Comparison of ENCODE assay signal across 8 cellular contexts in the genomic region with DNA sequence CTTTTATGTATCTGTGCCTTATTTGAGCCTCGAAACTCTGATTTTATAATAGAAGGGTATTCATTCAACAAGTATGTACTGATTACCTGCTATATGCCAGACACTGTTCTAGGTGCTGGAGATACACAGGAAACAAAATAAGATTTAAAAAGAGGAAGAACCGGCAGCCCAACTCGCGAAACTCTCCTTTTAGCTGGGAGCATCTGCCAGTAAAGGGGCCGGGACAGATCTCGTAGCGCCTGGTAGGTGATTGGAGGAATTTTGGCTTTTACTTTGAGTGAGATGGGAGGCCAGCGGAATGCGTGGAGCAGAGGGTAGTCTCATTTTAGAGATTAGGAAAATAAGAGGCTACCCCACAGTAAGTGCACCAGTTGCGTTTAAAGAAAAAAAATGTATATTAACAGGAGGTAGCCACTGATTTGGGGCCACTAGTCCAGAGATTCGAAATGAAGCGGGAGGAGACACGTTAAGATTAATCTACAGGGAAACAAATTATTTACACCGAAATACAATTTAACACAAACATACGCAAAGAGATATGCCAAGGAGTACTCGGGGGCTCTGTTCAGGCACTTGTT. TPM values are rescaled to one million over a fixed set of nuclear protein-coding genes. Genes with fewer than 3 reads are reported as not detected.
DNase-seq lines count a peak whose midpoint lies in the region; ATAC-seq, FAIRE-seq and TF ChIP-seq lines count a peak whose summit lies in the region.

No MANE protein-coding gene starts in this region.

- H3K9ac ChIP-seq in SK-N-MC (ENCODE audit: insufficient read length) (peak overlapping the region; percentile 93), skeletal muscle tissue (ENCODE audit: low read depth in 1 of 3, low read length in 3 of 3) (peak overlapping the region; percentile 97 to 99 (median 99))

- H3K4me3 Mint-ChIP-seq in immature natural killer cell = peak overlapping the region; percentile 90 to 99 (median 96)

- no peak for FAIRE-seq in bronchial epithelial cell (lab: Jason Lieb, UNC)

- H3K4me3 ChIP-seq in SK-N-MC (peak overlapping the region; percentile 95), bronchial epithelial cell (ENCODE audit: low read depth, low read length) (peak overlapping the region; percentile 96), skeletal muscle tissue (ENCODE audit: low read length in 3 of 3) (peak overlapping the region; percentile 83 to 100 (median 97))

- TF ChIP-seq CTCF in bronchial epithelial cell (IDR thresholded peaks at IDR 0.05; ENCODE audit: insufficient read depth, low read length, severe bottlenecking) = no peak

- no peaks in the 10 kb centered on the region for H3K27me3 ChIP-seq in bronchial epithelial cell (ENCODE audit: control insufficient read depth, insufficient read depth, low read length)
- H3K27me3 ChIP-seq in skeletal muscle tissue (ENCODE audit: control insufficient read depth in 3 of 3, insufficient read depth in 3 of 3, low read length in 3 of 3) = no peaks in the 10 kb centered on the region

- peak; percentile 26 for ATAC-seq in GM19463 (IDR thresholded peaks at IDR 0.05; ENCODE audit: unreplicated experiment)
- peak; percentile 18 for ATAC-seq in HG03558 (IDR thresholded peaks at IDR 0.05; ENCODE audit: extremely low read depth, unreplicated experiment)

- H3K4me1 Mint-ChIP-seq in immature natural killer cell = peaks cover 31 to 34% of the 10 kb centered on the region in 2 donors

- peaks cover 4 to 15% (median 12%) of the 10 kb centered on the region in 6 donors for H3K9me3 Mint-ChIP-seq in immature natural killer cell

- H3K9me3 ChIP-seq in SK-N-MC (ENCODE audit: low read depth, low read length) = no peaks in the 10 kb centered on the region
- no peaks in the 10 kb centered on the region for H3K9me3 ChIP-seq in skeletal muscle tissue (ENCODE audit: control insufficient read depth in 3 of 3, low read length in 3 of 3)

- H3K27ac ChIP-seq in SK-N-MC = peak overlapping the region; percentile 48; the same call in 1 of the 2 replicates
- peak overlapping the region; percentile 93 for H3K27ac ChIP-seq in skeletal muscle tissue (ENCODE audit: low read depth, low read length)

- H3K27me3 Mint-ChIP-seq in immature natural killer cell (ENCODE audit: low read depth in 3 of 3) = peaks cover 1 to 18% (median 11%) of the 10 kb centered on the region in 3 donors

- H3K36me3 ChIP-seq in SK-N-MC (ENCODE audit: insufficient read depth, low read length) (peaks cover 3% of the 10 kb centered on the region; the same call in 1 of the 2 replicates), bronchial epithelial cell (ENCODE audit: control insufficient read depth, insufficient read depth, low read length) (no peaks in the 10 kb centered on the region), skeletal muscle tissue (ENCODE audit: control insufficient read depth in 3 of 3, insufficient read depth in 3 of 3, low read length in 3 of 3) (no peaks in the 10 kb centered on the region)

- peaks cover 3 to 18% (median 16%) of the 10 kb centered on the region in 3 donors for H3K4me1 ChIP-seq in skeletal muscle tissue (ENCODE audit: control insufficient read depth in 3 of 3, insufficient read depth in 3 of 3, low read length in 3 of 3)

- H3K36me3 Mint-ChIP-seq in immature natural killer cell = no peaks in the 10 kb centered on the region

- peak; percentile 59 for DNase-seq in EH (ENCODE audit: low read depth)
- peak; percentile 39 for DNase-seq in SK-N-MC (ENCODE audit: low read depth, low spot score)
- peak; percentile 33 for DNase-seq in bronchial epithelial cell (ENCODE audit: low read depth)
- peak in 1 of 3 donors; percentile 5 for DNase-seq in immature natural killer cell
- DNase-seq in COR-L47 (lab: John Stamatoyannopoulos, UW) = no peak

- peak overlapping the region; percentile 91 to 98 (median 95) for H3K27ac Mint-ChIP-seq in immature natural killer cell

RNA-seq across cellular contexts. Expression of gene MON2, which starts 0.5 kb away (rescaled TPM):
- total RNA-seq in bronchial epithelial cell (19.6 and 21.3 TPM in 2 replicates), skeletal muscle tissue (67.3 TPM)
- polyA plus RNA-seq in immature natural killer cell = 10 to 100 TPM in 2 of 3 donors, 1 to 10 TPM in 1; 7.0 to 22.8 (median 13.8) TPM
